ENCODE assay signal across 8 cellular contexts in the genomic region with DNA sequence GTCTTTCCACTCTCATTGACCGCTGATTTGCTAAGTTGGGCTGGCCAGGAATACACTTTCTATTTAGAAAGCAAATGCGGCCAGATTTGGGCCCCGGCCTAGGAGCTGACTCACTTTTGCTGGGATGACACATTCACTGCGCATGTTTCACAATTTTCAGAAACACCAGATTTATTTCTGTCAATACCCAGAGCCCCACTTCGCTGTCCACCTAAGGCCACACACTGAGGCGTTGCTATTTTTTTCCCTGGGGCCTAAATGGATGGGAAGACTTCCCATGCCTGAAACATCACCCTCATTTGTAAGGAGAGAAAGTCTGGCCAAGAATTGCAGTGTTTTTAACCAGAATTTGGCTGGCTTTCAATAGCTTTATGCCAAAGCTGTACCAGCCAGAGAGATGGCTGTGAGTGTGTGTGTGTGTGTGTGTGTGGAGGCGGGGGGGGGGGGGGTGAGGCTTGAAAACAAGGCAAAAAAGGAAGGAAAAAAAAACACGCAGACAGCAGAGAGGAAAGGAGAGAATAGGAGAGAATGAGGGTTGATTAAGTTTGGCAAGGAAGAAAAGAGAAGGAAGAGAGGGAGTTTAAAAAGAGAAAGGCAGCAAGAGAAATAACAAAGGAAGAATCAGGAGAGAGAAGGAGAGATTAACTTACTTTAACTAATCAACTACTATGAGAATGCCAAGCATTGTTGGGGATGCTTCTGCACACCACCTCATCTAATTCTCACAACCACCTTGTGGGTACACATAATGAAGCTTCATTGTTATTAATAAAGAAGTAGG.
DNase-seq lines count a peak whose midpoint lies in the region; ATAC-seq, FAIRE-seq and TF ChIP-seq lines count a peak whose summit lies in the region.

No MANE protein-coding gene starts in this region.

- H3K23ac ChIP-seq in mesendoderm (ENCODE audit: low read length): no peak overlapping the region

- H3K79me2 ChIP-seq in mesendoderm (ENCODE audit: control insufficient read depth, insufficient read depth, low read length): no peaks in the 10 kb centered on the region

- peak overlapping the region; percentile 58 for H3K4ac ChIP-seq in mesendoderm (ENCODE audit: low read depth, low read length)

- no CpG with 5 or more reads among the region's 8 CpGs for WGBS in mesendoderm (ENCODE audit: extremely low coverage, insufficient coverage, low lambda C conversion rate)

- H2BK5ac ChIP-seq in mesendoderm (ENCODE audit: low read length): no peak overlapping the region

- in situ Hi-C loops in GM13976 (cut with MboI; ENCODE audit: low sequenced_read_pairs, unreplicated experiment): no loop called here

- no peaks in the 10 kb centered on the region for H3K27me3 ChIP-seq in mesendoderm (ENCODE audit: insufficient read depth, low read length, poor library complexity)

- H3K27ac ChIP-seq in mesendoderm (ENCODE audit: low read depth, low read length): no peak overlapping the region

- H3K56ac ChIP-seq in mesendoderm (ENCODE audit: low read length): no peak overlapping the region

- H3K4me1 ChIP-seq in mesendoderm (ENCODE audit: control insufficient read depth, low read depth, low read length): no peaks in the 10 kb centered on the region

- no peak for TF ChIP-seq POLR2A in GM12892 (IDR thresholded peaks at IDR 0.05; ENCODE audit: low read depth, low read length)

- H3K4me2 ChIP-seq in mesendoderm (ENCODE audit: low read length): no peak overlapping the region

- H4K5ac ChIP-seq in mesendoderm (ENCODE audit: low read length): no peak overlapping the region

- H3K36me3 ChIP-seq in mesendoderm (ENCODE audit: control insufficient read depth, insufficient read depth, low read length): no peaks in the 10 kb centered on the region

- H3K9ac ChIP-seq in mesendoderm (ENCODE audit: low read length): no peak overlapping the region

- no peak for FAIRE-seq in GM12892 (lab: Jason Lieb, UNC)

- peak; percentile 85 for DNase-seq in AG08396 (ENCODE audit: low spot score)
- peak; percentile 24 for DNase-seq in NCI-H1694 treated with DMSO at 0.1 percent for 48 hours (lab: John Stamatoyannopoulos, UW)
- DNase-seq in dedifferentiated amniotic fluid mesenchymal stem cell (ENCODE audit: extremely low spot score): peak; percentile 99
- no peak for DNase-seq in mesendoderm
- no peak for DNase-seq in GM12892 (ENCODE audit: insufficient read length)
- DNase-seq in UCSD-AML1 (lab: John Stamatoyannopoulos, UW; ENCODE audit: unreplicated experiment): no peak
- DNase-seq in GM13976 (ENCODE audit: low spot score): no peak

- H2AK5ac ChIP-seq in mesendoderm (ENCODE audit: low read length): no peak overlapping the region

- H4K8ac ChIP-seq in mesendoderm (ENCODE audit: low read depth, low read length): no peak overlapping the region

- no peak overlapping the region for H2BK15ac ChIP-seq in mesendoderm (replicated peaks; ENCODE audit: low read depth)

- H3K79me1 ChIP-seq in mesendoderm (ENCODE audit: low read length): no peaks in the 10 kb centered on the region

- no peak for ATAC-seq in HG03520 (IDR thresholded peaks at IDR 0.05; ENCODE audit: unreplicated experiment)

- no peak overlapping the region for H3K18ac ChIP-seq in mesendoderm (ENCODE audit: low read length)

- no peak overlapping the region for H2BK120ac ChIP-seq in mesendoderm (ENCODE audit: low read depth, low read length)

- no peak overlapping the region for H3K4me3 ChIP-seq in mesendoderm (ENCODE audit: low read length)

- TF ChIP-seq CTCF in GM13976 (IDR thresholded peaks at IDR 0.05; ENCODE audit: borderline replicate concordance, control extremely low read depth, extremely low read depth, insufficient read depth, missing control alignments): no peak

Comparison
In these comparisons a context has a peak if more than half of its experiments do, and no peak if none do; other contexts are left out.
1. DNase-seq: peak in AG08396 (single experiment), NCI-H1694 treated with DMSO at 0.1 percent for 48 hours (single experiment) and dedifferentiated amniotic fluid mesenchymal stem cell (single experiment); none in mesendoderm (single experiment), GM12892 (single experiment), UCSD-AML1 (single experiment) and GM13976 (single experiment).